7 cellular contexts compared by ENCODE assay signal in genomic region chr11:67318876-67319275, GRCh38. TPM values are rescaled to one million over a fixed set of nuclear protein-coding genes. Genes with fewer than 3 reads are reported as not detected.
DNase-seq lines count a peak whose midpoint lies in the region; ATAC-seq and TF ChIP-seq lines count a peak whose summit lies in the region.
"Not testable (repeated sequence)": the region's sequence is repeated elsewhere in the genome, so short reads cannot be mapped to it uniquely, and the experiment has no call there.

No MANE protein-coding gene starts in this region.

- H3K9me2 ChIP-seq in GM23248 (ENCODE audit: insufficient read depth) = not testable (repeated sequence)

- ATAC-seq in naive B cell (ENCODE audit: low read depth in 2 of 2) = not testable (repeated sequence)

- H3K79me2 ChIP-seq in GM23248 (ENCODE audit: insufficient read depth) = not testable (repeated sequence)

- not testable (repeated sequence) for H3K9me3 Mint-ChIP-seq in activated T-cell treated with anti-CD3 and anti-CD28 coated beads, Interleukin-2, amount 50 U/mL, for 24 hours; MCF 10A (ENCODE audit: unreplicated experiment); glutamatergic neuron (ENCODE audit: unreplicated experiment); naive B cell

- in situ Hi-C loops in GM23248 (cut with MboI) = not testable (repeated sequence)

- POLR2A ChIA-PET in MCF 10A (lab: Yijun Ruan, JAX) = interaction anchor here (0.8 to 8.6 kb wide), 12 partner anchors 9 to 263 kb away, joined by 3 to 107 read pairs (median 26); partner anchors contain the start of genes ANKRD13D, GRK2, POLD4 and SSH3

- H3K27ac ChIP-seq in GM23248; SK-N-MC; rectal smooth muscle tissue (ENCODE audit: low read depth, low read length): not testable (repeated sequence)

- BruUV-seq in MCF 10A (replicated peaks; lab: Mats Ljungman, UMichigan) = not testable (repeated sequence)

- H3K4me3 ChIP-seq in GM23248 (peak overlapping the region; percentile 82; the same call in 1 of the 2 replicates), SK-N-MC (peak overlapping the region; percentile 86), rectal smooth muscle tissue (ENCODE audit: low read length) (peak overlapping the region; percentile 85)

- peak overlapping the region; percentile 72 for H3K4me2 ChIP-seq in GM23248 (ENCODE audit: unreplicated experiment)

- H3K36me3 ChIP-seq in GM23248 (ENCODE audit: low read depth); SK-N-MC (ENCODE audit: insufficient read depth, low read length); rectal smooth muscle tissue (ENCODE audit: control insufficient read depth, insufficient read depth, low read length): not testable (repeated sequence)

- H3K4me1 ChIP-seq in GM23248 (ENCODE audit: insufficient read depth); rectal smooth muscle tissue (ENCODE audit: control insufficient read depth, insufficient read depth, low read length): not testable (repeated sequence)

- not testable (repeated sequence) for H3K9ac ChIP-seq in GM23248; rectal smooth muscle tissue (ENCODE audit: low read length)
- H3K9ac ChIP-seq in SK-N-MC (ENCODE audit: insufficient read length) = peak overlapping the region; percentile 68

- peak overlapping the region; percentile 86 for H3K4me3 Mint-ChIP-seq in activated T-cell treated with anti-CD3 and anti-CD28 coated beads, Interleukin-2, amount 50 U/mL, for 24 hours
- H3K4me3 Mint-ChIP-seq in MCF 10A (ENCODE audit: unreplicated experiment) = peak overlapping the region; percentile 99
- peak overlapping the region; percentile 71 for H3K4me3 Mint-ChIP-seq in glutamatergic neuron (ENCODE audit: unreplicated experiment)
- peak overlapping the region; percentile 91 to 100 (median 98) for H3K4me3 Mint-ChIP-seq in naive B cell

- H3K27me3 ChIP-seq in GM23248 (replicated peaks; ENCODE audit: insufficient read depth); rectal smooth muscle tissue (ENCODE audit: control insufficient read depth, insufficient read depth, low read length): not testable (repeated sequence)

- H3K4me1 Mint-ChIP-seq in activated T-cell treated with anti-CD3 and anti-CD28 coated beads, Interleukin-2, amount 50 U/mL, for 24 hours (ENCODE audit: low read depth) = peaks cover 16% of the 10 kb centered on the region
- H3K4me1 Mint-ChIP-seq in MCF 10A (ENCODE audit: insufficient read depth, unreplicated experiment) = peaks cover 15% of the 10 kb centered on the region
- H3K4me1 Mint-ChIP-seq in glutamatergic neuron (ENCODE audit: low read depth, unreplicated experiment) = not testable (repeated sequence)
- peaks cover 24 to 43% (median 36%) of the 10 kb centered on the region in 3 donors for H3K4me1 Mint-ChIP-seq in naive B cell

- H4K20me1 ChIP-seq in GM23248 (ENCODE audit: insufficient read depth) = not testable (repeated sequence)

- not testable (repeated sequence) for H3K36me3 Mint-ChIP-seq in activated T-cell treated with anti-CD3 and anti-CD28 coated beads, Interleukin-2, amount 50 U/mL, for 24 hours (ENCODE audit: low read depth); MCF 10A (ENCODE audit: insufficient read depth, unreplicated experiment); glutamatergic neuron (ENCODE audit: unreplicated experiment); naive B cell

- H3K27ac Mint-ChIP-seq in activated T-cell treated with anti-CD3 and anti-CD28 coated beads, Interleukin-2, amount 50 U/mL, for 24 hours; glutamatergic neuron (ENCODE audit: unreplicated experiment): not testable (repeated sequence)
- H3K27ac Mint-ChIP-seq in MCF 10A (ENCODE audit: low read depth, unreplicated experiment) (peak overlapping the region; percentile 93), naive B cell (peak overlapping the region in 1 of 6 donors; percentile 60)

- not testable (repeated sequence) for H3F3A ChIP-seq in GM23248 (ENCODE audit: insufficient read depth)

- H2AFZ ChIP-seq in GM23248 = not testable (repeated sequence)

- not testable (repeated sequence) for DNase-seq in GM23248; SK-N-MC (ENCODE audit: low read depth, low spot score); activated T-cell treated with anti-CD3 and anti-CD28 coated beads, Interleukin-2, amount 50 U/mL, for 24 hours; MCF 10A (ENCODE audit: unreplicated experiment); glutamatergic neuron; naive B cell

- intact Hi-C loops in MCF 10A (cut with micrococcal nuclease) = not testable (repeated sequence)

- H3K9me3 ChIP-seq in GM23248 (ENCODE audit: low read depth); SK-N-MC (ENCODE audit: low read depth, low read length): not testable (repeated sequence)

- CTCF ChIA-PET in MCF 10A (lab: Yijun Ruan, JAX) = interaction anchor here (0.8 to 6.9 kb wide), 9 partner anchors 27 to 64 kb away, joined by 4 to 104 read pairs (median 10); partner anchors contain the start of gene POLD4

- H3K27me3 Mint-ChIP-seq in activated T-cell treated with anti-CD3 and anti-CD28 coated beads, Interleukin-2, amount 50 U/mL, for 24 hours; MCF 10A (ENCODE audit: insufficient read depth, unreplicated experiment); glutamatergic neuron (ENCODE audit: unreplicated experiment); naive B cell: not testable (repeated sequence)

- 83 to 85% methylated on average over 12 of the region's 12 CpGs for WGBS in GM23248 (ENCODE audit: low coverage in 1 of 2, low lambda C conversion rate in 2 of 2, missing lambda C conversion rate in 2 of 2), 2 experiments

- not testable (repeated sequence) for TF ChIP-seq CTCF in MCF 10A (IDR thresholded peaks at IDR 0.05; ENCODE audit: unreplicated experiment); glutamatergic neuron (IDR thresholded peaks at IDR 0.05; ENCODE audit: partially characterized antibody, unreplicated experiment)

RNA-seq across cellular contexts. Expression of gene SSH3, which starts 15.5 kb away (rescaled TPM):
- 20.1 and 41.6 TPM in 2 replicates for total RNA-seq in GM23248 (2014; rRNA removed; shearing (Covaris generic))
- polyA plus RNA-seq in GM23248 (2016; fragmentation: Nextera tagmentation; extraction: Ambion mirVana) (25.2 and 26.4 TPM in 2 replicates), naive B cell (ENCODE audit: low read depth in 6 of 6) (under 1 TPM in 1 of 6 donors, not detected in 5; 0.18 TPM)
- total RNA-seq in MCF 10A (2022) (31.7 and 38.0 TPM in 2 replicates), glutamatergic neuron (ENCODE audit: unreplicated experiment) (8.3 TPM)

RNA-seq across cellular contexts. Expression of gene ANKRD13D, which starts 29.8 kb away (rescaled TPM):
- total RNA-seq in GM23248 (2014; rRNA removed; shearing (Covaris generic)) = 27.6 and 42.9 TPM in 2 replicates
- polyA plus RNA-seq in GM23248 (2016; fragmentation: Nextera tagmentation; extraction: Ambion mirVana) = 13.4 and 16.4 TPM in 2 replicates
- 39.7 and 46.2 TPM in 2 replicates for total RNA-seq in MCF 10A (2022)
- total RNA-seq in glutamatergic neuron (ENCODE audit: unreplicated experiment) = 109 TPM
- polyA plus RNA-seq in naive B cell (ENCODE audit: low read depth in 6 of 6) = 10 to 100 TPM in 2 of 6 donors, 1 to 10 TPM in 4; 3.5 to 18.4 (median 8.4) TPM

RNA-seq across cellular contexts. Expression of gene POLD4, which starts 34.5 kb away (rescaled TPM):
- total RNA-seq in GM23248 (2014; rRNA removed; shearing (Covaris generic)) = 86.6 and 109 TPM in 2 replicates
- 121 and 136 TPM in 2 replicates for polyA plus RNA-seq in GM23248 (2016; fragmentation: Nextera tagmentation; extraction: Ambion mirVana)
- total RNA-seq in MCF 10A (2022) = 54.8 and 79.9 TPM in 2 replicates
- total RNA-seq in glutamatergic neuron (ENCODE audit: unreplicated experiment) = 15.4 TPM
- 100 to 1,000 TPM; 340 to 535 (median 458) TPM for polyA plus RNA-seq in naive B cell (ENCODE audit: low read depth in 6 of 6)

RNA-seq across cellular contexts. Expression of gene GRK2, which starts 52.6 kb away (rescaled TPM):
- total RNA-seq in GM23248 (2014; rRNA removed; shearing (Covaris generic)) = 43.0 and 54.9 TPM in 2 replicates
- polyA plus RNA-seq in GM23248 (2016; fragmentation: Nextera tagmentation; extraction: Ambion mirVana) = 6.0 and 7.8 TPM in 2 replicates
- total RNA-seq in MCF 10A (2022) = 48.1 and 50.1 TPM in 2 replicates
- 52.2 TPM for total RNA-seq in glutamatergic neuron (ENCODE audit: unreplicated experiment)
- 10 to 100 TPM; 17.9 to 63.4 (median 31.7) TPM for polyA plus RNA-seq in naive B cell (ENCODE audit: low read depth in 6 of 6)

RNA-seq across cellular contexts. Expression of gene CLCF1, which starts 54.5 kb away (rescaled TPM):
- 33.0 and 39.1 TPM in 2 replicates for total RNA-seq in GM23248 (2014; rRNA removed; shearing (Covaris generic))
- polyA plus RNA-seq in GM23248 (2016; fragmentation: Nextera tagmentation; extraction: Ambion mirVana) (20.0 and 21.1 TPM in 2 replicates), naive B cell (ENCODE audit: low read depth in 6 of 6) (10 to 100 TPM in 1 of 6 donors, 1 to 10 TPM in 5; 5.3 to 10.4 (median 7.7) TPM)
- total RNA-seq in MCF 10A (2022) (5.8 and 7.0 TPM in 2 replicates), glutamatergic neuron (ENCODE audit: unreplicated experiment) (not detected)
